In the genomic region with DNA sequence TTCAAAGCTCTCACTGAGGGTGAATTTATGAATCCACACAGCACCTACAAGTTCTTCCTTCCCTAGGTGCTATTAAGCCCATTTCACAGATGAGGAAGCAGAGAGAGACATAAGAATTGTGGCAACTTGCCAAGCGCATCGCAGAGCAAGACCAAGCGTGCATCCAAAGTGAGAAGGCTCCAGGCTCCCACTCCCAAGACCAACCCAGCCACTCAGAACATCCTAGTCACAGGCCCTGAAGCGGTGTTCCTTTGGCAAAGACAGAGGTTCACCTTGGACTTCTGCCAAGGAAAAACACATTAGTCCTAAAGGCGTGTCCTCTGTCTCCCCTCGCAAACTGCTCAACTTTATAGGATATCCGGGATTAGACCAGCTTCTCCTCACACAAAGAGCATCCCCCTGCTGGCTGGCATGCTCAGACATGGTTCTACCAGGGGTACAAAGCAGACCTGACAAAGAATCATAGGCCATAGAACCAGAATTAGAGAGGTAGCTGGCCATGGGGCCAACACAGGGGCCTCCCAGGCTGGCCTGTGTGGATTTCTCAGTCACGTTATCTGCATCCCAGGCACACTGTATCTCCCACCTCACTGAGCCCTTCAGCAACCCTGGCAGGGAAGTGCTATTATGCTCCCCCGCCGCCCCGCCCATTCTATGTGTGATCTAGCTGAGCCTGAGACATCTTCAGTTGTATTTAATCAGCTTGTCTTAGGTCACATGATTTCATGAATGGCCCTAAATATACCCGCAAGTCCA, we compare ENCODE assay signal across 8 cellular contexts.
A peak's percentile ranks its signal among the peaks of the same experiment; 100 is the strongest.
DNase-seq lines count a peak whose midpoint lies in the region; ATAC-seq and TF ChIP-seq lines count a peak whose summit lies in the region.

No MANE protein-coding gene starts in this region.

- no peak for ATAC-seq in GM19023 (IDR thresholded peaks at IDR 0.05; ENCODE audit: unreplicated experiment)
- no peak for ATAC-seq in GM19328 (IDR thresholded peaks at IDR 0.05; ENCODE audit: unreplicated experiment)

- peak overlapping the region; percentile 77 for H3K4me3 Mint-ChIP-seq in activated naive CD8-positive, alpha-beta T cell treated with anti-CD3 and anti-CD28 coated beads for 36 hours
- H3K4me3 Mint-ChIP-seq in endothelial cell (ENCODE audit: unreplicated experiment), result no peak overlapping the region

- peaks cover 94% of the 10 kb centered on the region for H3K4me1 Mint-ChIP-seq in activated naive CD8-positive, alpha-beta T cell treated with anti-CD3 and anti-CD28 coated beads for 36 hours
- peaks cover 1% of the 10 kb centered on the region for H3K4me1 Mint-ChIP-seq in endothelial cell (ENCODE audit: unreplicated experiment)

- no peaks in the 10 kb centered on the region for H3K9me3 Mint-ChIP-seq in activated naive CD8-positive, alpha-beta T cell treated with anti-CD3 and anti-CD28 coated beads for 36 hours
- no peaks in the 10 kb centered on the region for H3K9me3 Mint-ChIP-seq in endothelial cell (ENCODE audit: unreplicated experiment)

- H3K36me3 Mint-ChIP-seq in activated naive CD8-positive, alpha-beta T cell treated with anti-CD3 and anti-CD28 coated beads for 36 hours, result peaks cover 46% of the 10 kb centered on the region
- peaks cover 3% of the 10 kb centered on the region for H3K36me3 Mint-ChIP-seq in endothelial cell (ENCODE audit: low read depth, unreplicated experiment)

- DNase-seq in COLO668 (lab: John Stamatoyannopoulos, UW; ENCODE audit: unreplicated experiment), result peak; percentile 75
- peak; percentile 57 for DNase-seq in M059J (ENCODE audit: low read depth)
- no peak for DNase-seq in activated naive CD8-positive, alpha-beta T cell treated with anti-CD3 and anti-CD28 coated beads for 36 hours
- DNase-seq in left kidney (ENCODE audit: low read depth, low spot score), result peak; percentile 39
- no peak for DNase-seq in ureter (ENCODE audit: low spot score)
- DNase-seq in endothelial cell (ENCODE audit: low spot score), result no peak

- TF ChIP-seq CTCF in endothelial cell (IDR thresholded peaks at IDR 0.05; ENCODE audit: unreplicated experiment), result no peak

- no peaks in the 10 kb centered on the region for H3K27me3 Mint-ChIP-seq in activated naive CD8-positive, alpha-beta T cell treated with anti-CD3 and anti-CD28 coated beads for 36 hours
- peaks cover 3% of the 10 kb centered on the region for H3K27me3 Mint-ChIP-seq in endothelial cell (ENCODE audit: unreplicated experiment)

- peak overlapping the region; percentile 99 for H3K27ac Mint-ChIP-seq in activated naive CD8-positive, alpha-beta T cell treated with anti-CD3 and anti-CD28 coated beads for 36 hours
- H3K27ac Mint-ChIP-seq in endothelial cell (ENCODE audit: unreplicated experiment), result no peak overlapping the region

Comparison
In these comparisons a context has a peak if more than half of its experiments do, and no peak if none do; other contexts are left out.
1. DNase-seq: peak in COLO668 (single experiment), M059J (single experiment) and left kidney (single experiment); none in activated naive CD8-positive, alpha-beta T cell treated with anti-CD3 and anti-CD28 coated beads for 36 hours (single experiment), ureter (single experiment) and endothelial cell (single experiment).